ENCODE assay signal across 1 cellular context in genomic region chr1:196438324-196438723, GRCh38.
TF ChIP-seq lines count a peak whose summit lies in the region.

No MANE protein-coding gene starts in this region.

TF ChIP-seq in HepG2, 621 proteins besides CTCF, POLR2A, EP300 and RAD21 (continued from another document and continues in another):
- no peak for TF ChIP-seq SNAPC4 (CRISPR knock-in tag; IDR thresholded peaks at IDR 0.05)
- peak; percentile 62; the same call in 1 of the 2 replicates for TF ChIP-seq NCOR1 (IDR thresholded peaks at IDR 0.05; ENCODE audit: borderline replicate concordance, low read length)
- no peak for TF ChIP-seq MAFG (CRISPR knock-in tag; IDR thresholded peaks at IDR 0.05)
- no peak for TF ChIP-seq SOX13 (IDR thresholded peaks at IDR 0.05)
- TF ChIP-seq SOX13 (CRISPR knock-in tag; conservative IDR thresholded peaks at IDR 0.05 in 1 of 2, IDR thresholded peaks at IDR 0.05 in 1 of 2), result peak in 1 of 2 experiments; percentile 95; a peak in 2 of 4 replicates
- TF ChIP-seq CSRNP2 (CRISPR knock-in tag; conservative IDR thresholded peaks at IDR 0.05; ENCODE audit: low read depth), result no peak
- no peak for TF ChIP-seq SMARCC2 (IDR thresholded peaks at IDR 0.05)
- TF ChIP-seq ARNTL (CRISPR knock-in tag; IDR thresholded peaks at IDR 0.05), result no peak
- peak; percentile 92 for TF ChIP-seq ZNF331 (CRISPR knock-in tag; IDR thresholded peaks at IDR 0.05)
- no peak for TF ChIP-seq SRSF4 (IDR thresholded peaks at IDR 0.05; ENCODE audit: low read depth, low read length, poor library complexity, severe bottlenecking)
- no peak for TF ChIP-seq ZNF576 (CRISPR knock-in tag; IDR thresholded peaks at IDR 0.05)
- TF ChIP-seq, protein P1, sequence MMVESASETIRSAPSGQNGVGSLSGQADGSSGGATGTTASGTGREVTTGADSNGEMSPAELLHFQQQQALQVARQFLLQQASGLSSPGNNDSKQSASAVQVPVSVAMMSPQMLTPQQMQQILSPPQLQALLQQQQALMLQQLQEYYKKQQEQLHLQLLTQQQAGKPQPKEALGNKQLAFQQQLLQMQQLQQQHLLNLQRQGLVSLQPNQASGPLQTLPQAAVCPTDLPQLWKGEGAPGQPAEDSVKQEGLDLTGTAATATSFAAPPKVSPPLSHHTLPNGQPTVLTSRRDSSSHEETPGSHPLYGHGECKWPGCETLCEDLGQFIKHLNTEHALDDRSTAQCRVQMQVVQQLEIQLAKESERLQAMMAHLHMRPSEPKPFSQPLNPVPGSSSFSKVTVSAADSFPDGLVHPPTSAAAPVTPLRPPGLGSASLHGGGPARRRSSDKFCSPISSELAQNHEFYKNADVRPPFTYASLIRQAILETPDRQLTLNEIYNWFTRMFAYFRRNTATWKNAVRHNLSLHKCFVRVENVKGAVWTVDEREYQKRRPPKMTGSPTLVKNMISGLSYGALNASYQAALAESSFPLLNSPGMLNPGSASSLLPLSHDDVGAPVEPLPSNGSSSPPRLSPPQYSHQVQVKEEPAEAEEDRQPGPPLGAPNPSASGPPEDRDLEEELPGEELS (CRISPR knock-in tag; IDR thresholded peaks at IDR 0.05), result peak; percentile 84
- TF ChIP-seq GABPA (IDR thresholded peaks at IDR 0.05; ENCODE audit: low read depth, low read length), result no peak
- TF ChIP-seq GABPA (CRISPR knock-in tag; IDR thresholded peaks at IDR 0.05; ENCODE audit: low read depth), result no peak
- no peak for TF ChIP-seq IRX3 (CRISPR knock-in tag; IDR thresholded peaks at IDR 0.05; ENCODE audit: borderline replicate concordance, low read depth)
- TF ChIP-seq TAF15 (IDR thresholded peaks at IDR 0.05; ENCODE audit: low read depth, low read length, poor library complexity, severe bottlenecking), result no peak
- TF ChIP-seq, protein P2, sequence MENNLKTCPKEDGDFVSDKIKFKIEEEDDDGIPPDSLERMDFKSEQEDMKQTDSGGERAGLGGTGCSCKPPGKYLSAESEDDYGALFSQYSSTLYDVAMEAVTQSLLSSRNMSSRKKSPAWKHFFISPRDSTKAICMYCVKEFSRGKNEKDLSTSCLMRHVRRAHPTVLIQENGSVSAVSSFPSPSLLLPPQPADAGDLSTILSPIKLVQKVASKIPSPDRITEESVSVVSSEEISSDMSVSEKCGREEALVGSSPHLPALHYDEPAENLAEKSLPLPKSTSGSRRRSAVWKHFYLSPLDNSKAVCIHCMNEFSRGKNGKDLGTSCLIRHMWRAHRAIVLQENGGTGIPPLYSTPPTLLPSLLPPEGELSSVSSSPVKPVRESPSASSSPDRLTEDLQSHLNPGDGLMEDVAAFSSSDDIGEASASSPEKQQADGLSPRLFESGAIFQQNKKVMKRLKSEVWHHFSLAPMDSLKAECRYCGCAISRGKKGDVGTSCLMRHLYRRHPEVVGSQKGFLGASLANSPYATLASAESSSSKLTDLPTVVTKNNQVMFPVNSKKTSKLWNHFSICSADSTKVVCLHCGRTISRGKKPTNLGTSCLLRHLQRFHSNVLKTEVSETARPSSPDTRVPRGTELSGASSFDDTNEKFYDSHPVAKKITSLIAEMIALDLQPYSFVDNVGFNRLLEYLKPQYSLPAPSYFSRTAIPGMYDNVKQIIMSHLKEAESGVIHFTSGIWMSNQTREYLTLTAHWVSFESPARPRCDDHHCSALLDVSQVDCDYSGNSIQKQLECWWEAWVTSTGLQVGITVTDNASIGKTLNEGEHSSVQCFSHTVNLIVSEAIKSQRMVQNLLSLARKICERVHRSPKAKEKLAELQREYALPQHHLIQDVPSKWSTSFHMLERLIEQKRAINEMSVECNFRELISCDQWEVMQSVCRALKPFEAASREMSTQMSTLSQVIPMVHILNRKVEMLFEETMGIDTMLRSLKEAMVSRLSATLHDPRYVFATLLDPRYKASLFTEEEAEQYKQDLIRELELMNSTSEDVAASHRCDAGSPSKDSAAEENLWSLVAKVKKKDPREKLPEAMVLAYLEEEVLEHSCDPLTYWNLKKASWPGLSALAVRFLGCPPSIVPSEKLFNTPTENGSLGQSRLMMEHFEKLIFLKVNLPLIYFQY (CRISPR knock-in tag; IDR thresholded peaks at IDR 0.05; ENCODE audit: borderline replicate concordance), result no peak
- TF ChIP-seq ZNF572 (CRISPR knock-in tag; IDR thresholded peaks at IDR 0.05), result no peak
- peak; percentile 74 for TF ChIP-seq TBX2 (CRISPR knock-in tag; IDR thresholded peaks at IDR 0.05; ENCODE audit: borderline replicate concordance)
- no peak for TF ChIP-seq ZNF678 (CRISPR knock-in tag; IDR thresholded peaks at IDR 0.05)
- peak; percentile 75; the same call in 1 of the 2 replicates for TF ChIP-seq ZNF614 (CRISPR knock-in tag; IDR thresholded peaks at IDR 0.05; ENCODE audit: borderline replicate concordance)
- TF ChIP-seq SUZ12 (IDR thresholded peaks at IDR 0.05; ENCODE audit: low read depth, low read length), result no peak
- TF ChIP-seq ZBTB1 (CRISPR knock-in tag; IDR thresholded peaks at IDR 0.05; ENCODE audit: borderline replicate concordance), result no peak
- no peak for TF ChIP-seq ONECUT2 (CRISPR knock-in tag; IDR thresholded peaks at IDR 0.05)
- TF ChIP-seq FOXP1 (IDR thresholded peaks at IDR 0.05), result no peak
- TF ChIP-seq FOXP1 (CRISPR knock-in tag; IDR thresholded peaks at IDR 0.05), result peak; percentile 79
- no peak for TF ChIP-seq BCLAF1 (IDR thresholded peaks at IDR 0.05)
- TF ChIP-seq TBL1XR1 (IDR thresholded peaks at IDR 0.05; ENCODE audit: borderline replicate concordance, low read length, partially characterized antibody), result peak; percentile 67
- no peak for TF ChIP-seq REL (CRISPR knock-in tag; conservative IDR thresholded peaks at IDR 0.05)
- TF ChIP-seq ZNF160 (CRISPR knock-in tag; IDR thresholded peaks at IDR 0.05), result no peak
- TF ChIP-seq ARHGAP35 (CRISPR knock-in tag; IDR thresholded peaks at IDR 0.05; ENCODE audit: borderline replicate concordance), result no peak
- TF ChIP-seq, protein P3, sequence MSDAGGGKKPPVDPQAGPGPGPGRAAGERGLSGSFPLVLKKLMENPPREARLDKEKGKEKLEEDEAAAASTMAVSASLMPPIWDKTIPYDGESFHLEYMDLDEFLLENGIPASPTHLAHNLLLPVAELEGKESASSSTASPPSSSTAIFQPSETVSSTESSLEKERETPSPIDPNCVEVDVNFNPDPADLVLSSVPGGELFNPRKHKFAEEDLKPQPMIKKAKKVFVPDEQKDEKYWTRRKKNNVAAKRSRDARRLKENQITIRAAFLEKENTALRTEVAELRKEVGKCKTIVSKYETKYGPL (CRISPR knock-in tag; IDR thresholded peaks at IDR 0.05), result peak; percentile 21; the same call in 1 of the 2 replicates
- no peak for TF ChIP-seq ZFP91 (CRISPR knock-in tag; IDR thresholded peaks at IDR 0.05; ENCODE audit: borderline replicate concordance)
- TF ChIP-seq, protein P4, sequence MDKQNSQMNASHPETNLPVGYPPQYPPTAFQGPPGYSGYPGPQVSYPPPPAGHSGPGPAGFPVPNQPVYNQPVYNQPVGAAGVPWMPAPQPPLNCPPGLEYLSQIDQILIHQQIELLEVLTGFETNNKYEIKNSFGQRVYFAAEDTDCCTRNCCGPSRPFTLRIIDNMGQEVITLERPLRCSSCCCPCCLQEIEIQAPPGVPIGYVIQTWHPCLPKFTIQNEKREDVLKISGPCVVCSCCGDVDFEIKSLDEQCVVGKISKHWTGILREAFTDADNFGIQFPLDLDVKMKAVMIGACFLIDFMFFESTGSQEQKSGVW (CRISPR knock-in tag; IDR thresholded peaks at IDR 0.05; ENCODE audit: borderline replicate concordance), result no peak
- no peak; the same call in 1 of the 2 replicates for TF ChIP-seq CBX2 (IDR thresholded peaks at IDR 0.05; ENCODE audit: low read depth, low read length)
- TF ChIP-seq CBX2 (CRISPR knock-in tag; IDR thresholded peaks at IDR 0.05; ENCODE audit: low read depth), result no peak
- no peak for TF ChIP-seq TRIM22 (IDR thresholded peaks at IDR 0.05)
- TF ChIP-seq TERF1 (CRISPR knock-in tag; IDR thresholded peaks at IDR 0.05), result no peak
